31 cellular contexts compared by ENCODE assay signal in genomic region chr19:47302249-47302648, GRCh38. TPM values are rescaled to one million over a fixed set of nuclear protein-coding genes. Genes with fewer than 3 reads are reported as not detected.
"Had no signal": no experiment of that assay in that cellular context is flagged by ENCODE, and none has a peak within 500 bp of the region (broad histone marks: within the 10 kb centered on the region; RNA-seq: fewer than 3 reads in every experiment).

No MANE protein-coding gene starts in this region.

- H3K27me3 ChIP-seq: gastrocnemius medialis, pancreas, sigmoid colon, stomach, thyroid gland, upper lobe of left lung, vagina had no signal

- H3K9me3 ChIP-seq: gastrocnemius medialis, left ventricle myocardium inferior, pancreas, psoas muscle, sigmoid colon, stomach, thyroid gland, upper lobe of left lung, vagina had no signal

- ATAC-seq: activated CD4-positive, CD25-positive, alpha-beta regulatory T cell treated with anti-CD3 and anti-CD28 coated beads, Interleukin-2, amount 50 U/mL, for 24 hours; effector memory CD8-positive, alpha-beta T cell; gastrocnemius medialis; pancreas; psoas muscle; stimulated activated memory B cell treated with anti-CD40 and anti-IgM and Interleukin-4, amounts not matched to agents 10 μg/mL and 1 μg/mL and 100 μg/mL, for 72 hours had no signal

- H3K27ac Mint-ChIP-seq: activated naive CD4-positive, alpha-beta T cell treated with anti-CD3 and anti-CD28 coated beads, Interleukin-2, amount 10 ng/mL, durations not matched to agents 7 days and 5 days; effector memory CD8-positive, alpha-beta T cell; stimulated activated memory B cell treated with anti-CD40 and anti-IgM and Interleukin-4, amounts not matched to agents 10 μg/mL and 1 μg/mL and 100 μg/mL, for 72 hours had no signal

- H3K4me3 ChIP-seq: gastrocnemius medialis, left ventricle myocardium inferior, lung, pancreas, psoas muscle, sigmoid colon, stomach, thyroid gland, upper lobe of left lung, vagina had no signal

- H3K36me3 Mint-ChIP-seq: activated naive CD4-positive, alpha-beta T cell treated with anti-CD3 and anti-CD28 coated beads, Interleukin-2, amount 10 ng/mL, durations not matched to agents 7 days and 5 days; stimulated activated memory B cell treated with anti-CD40 and anti-IgM and Interleukin-4, amounts not matched to agents 10 μg/mL and 1 μg/mL and 100 μg/mL, for 72 hours had no signal

- H3K36me3 ChIP-seq: gastrocnemius medialis, left ventricle myocardium inferior, pancreas, sigmoid colon, stomach, thyroid gland, upper lobe of left lung, vagina had no signal

- H3K4me3 Mint-ChIP-seq: activated naive CD4-positive, alpha-beta T cell treated with anti-CD3 and anti-CD28 coated beads, Interleukin-2, amount 10 ng/mL, durations not matched to agents 7 days and 5 days; effector memory CD8-positive, alpha-beta T cell; stimulated activated memory B cell treated with anti-CD40 and anti-IgM and Interleukin-4, amounts not matched to agents 10 μg/mL and 1 μg/mL and 100 μg/mL, for 72 hours had no signal

- H3K4me1 ChIP-seq: pancreas, psoas muscle, vagina had no signal

- H3K27ac ChIP-seq: gastrocnemius medialis, left ventricle myocardium inferior, pancreas, psoas muscle, sigmoid colon, stomach, thyroid gland, upper lobe of left lung, vagina, WERI-Rb-1 had no signal

- DNase-seq: activated CD4-positive, alpha-beta T cell treated with anti-CD3 and anti-CD28 coated beads for 48 hours; activated CD4-positive, alpha-beta T cell treated with anti-CD3 and anti-CD28 coated beads, Interleukin-2, amount 50 U/mL, for 48 hours; activated CD8-positive, alpha-beta memory T cell treated with anti-CD3 and anti-CD28 coated beads for 24 hours; activated effector memory CD4-positive, alpha-beta T cell treated with anti-CD3 and anti-CD28 coated beads, Interleukin-2, amount 50 U/mL, for 16 hours; activated naive CD4-positive, alpha-beta T cell treated with anti-CD3 and anti-CD28 coated beads, Interleukin-2, amount 10 ng/mL, durations not matched to agents 7 days and 5 days; amygdala; caudate nucleus; cortex of kidney; effector memory CD8-positive, alpha-beta T cell; erythroblast; gastrocnemius medialis; glutamatergic neuron; left ventricle myocardium inferior; nucleus accumbens; pancreas; psoas muscle; sigmoid colon; small intestine; stimulated activated CD4-positive, alpha-beta T cell treated with anti-CD3 and anti-CD28 coated beads, Interleukin-1b, Interleukin-23, amount 100 ng/mL, for 48 hours; stimulated activated CD4-positive, alpha-beta T cell treated with anti-CD3 and anti-CD28 coated beads, Interleukin-4, amount 100 ng/mL, for 4 hours; stimulated activated CD8-positive, alpha-beta memory T cell treated with anti-CD3 and anti-CD28 coated beads, Interleukin-4, amount 100 ng/mL, for 48 hours; stomach; T1000; thyroid gland; upper lobe of left lung; WERI-Rb-1 had no signal

- H3K9me3 Mint-ChIP-seq: activated naive CD4-positive, alpha-beta T cell treated with anti-CD3 and anti-CD28 coated beads, Interleukin-2, amount 10 ng/mL, durations not matched to agents 7 days and 5 days; effector memory CD8-positive, alpha-beta T cell; stimulated activated memory B cell treated with anti-CD40 and anti-IgM and Interleukin-4, amounts not matched to agents 10 μg/mL and 1 μg/mL and 100 μg/mL, for 72 hours had no signal

RNA-seq across cellular contexts. Expression of gene C5AR1, which starts 7.4 kb away (rescaled TPM):
- polyA plus RNA-seq: neural cell had no signal

RNA-seq across cellular contexts. Expression of gene C5AR2, which starts 29.7 kb away (rescaled TPM):
- polyA plus RNA-seq: neural cell had no signal
